In the genomic region with DNA sequence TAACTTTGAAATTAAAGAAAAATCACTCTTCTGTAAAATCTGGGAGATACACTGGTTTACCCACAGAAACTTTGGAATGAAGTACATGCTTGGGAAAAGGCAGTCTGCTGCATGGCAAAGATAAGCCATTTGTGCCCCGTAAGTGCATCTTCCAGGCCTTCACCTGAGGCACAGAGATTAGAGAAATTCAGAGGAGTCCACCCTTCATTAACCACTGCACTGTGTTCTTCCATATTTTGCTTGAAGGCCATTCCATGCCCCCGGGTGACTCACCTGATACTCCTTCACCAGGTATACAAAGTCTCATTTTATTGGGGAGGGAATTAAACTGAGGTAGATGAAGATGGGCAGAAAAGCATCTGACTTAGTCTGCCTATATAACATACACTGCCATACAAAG, we compare ENCODE assay signal across 19 cellular contexts. TPM values are rescaled to one million over a fixed set of nuclear protein-coding genes. Genes with fewer than 3 reads are reported as not detected.
DNase-seq lines count a peak whose midpoint lies in the region; ATAC-seq, FAIRE-seq and TF ChIP-seq lines count a peak whose summit lies in the region.
"Had no signal": no experiment of that assay in that cellular context is flagged by ENCODE, and none has a peak within 500 bp of the region (broad histone marks: within the 10 kb centered on the region; RNA-seq: fewer than 3 reads in every experiment).

No MANE protein-coding gene starts in this region.

- FAIRE-seq in astrocyte (lab: Jason Lieb, UNC) = no peak
- FAIRE-seq: HTR-8/SVneo had no signal

- peaks cover 42% of the 10 kb centered on the region for H3K36me3 ChIP-seq in GM23248 (ENCODE audit: low read depth)
- H3K36me3 ChIP-seq in astrocyte (ENCODE audit: insufficient read depth, low read length) = peaks cover 22% of the 10 kb centered on the region
- H3K36me3 ChIP-seq in mucosa of stomach (ENCODE audit: control insufficient read depth, insufficient read depth, low read length) = no peaks in the 10 kb centered on the region
- H3K36me3 ChIP-seq in stomach = peaks cover 0 to 3% (median 0%) of the 10 kb centered on the region in 4 donors
- H3K36me3 ChIP-seq in left lung = no peaks in the 10 kb centered on the region

- no peaks in the 10 kb centered on the region for H3K27me3 Mint-ChIP-seq in astrocyte (ENCODE audit: low read depth, unreplicated experiment)
- H3K27me3 Mint-ChIP-seq: stimulated activated naive CD8-positive, alpha-beta T cell treated with anti-CD3 and anti-CD28 coated beads, Interleukin-15, Interleukin-2, amounts not matched to agents 100 ng/mL and 50 ng/mL, for 24 hours had no signal

- no peaks in the 10 kb centered on the region for H3K27me3 ChIP-seq in GM23248 (replicated peaks; ENCODE audit: insufficient read depth)
- no peaks in the 10 kb centered on the region for H3K27me3 ChIP-seq in astrocyte (ENCODE audit: insufficient read depth, low read length)
- no peaks in the 10 kb centered on the region for H3K27me3 ChIP-seq in mucosa of stomach (ENCODE audit: control insufficient read depth, insufficient read depth, low read length)
- no peaks in the 10 kb centered on the region for H3K27me3 ChIP-seq in stomach
- H3K27me3 ChIP-seq in left lung = no peaks in the 10 kb centered on the region

- in situ Hi-C loops in GM23248 (cut with MboI) = no loop called here

- H3K4me1 ChIP-seq in GM23248 (ENCODE audit: insufficient read depth) (peaks cover 79% of the 10 kb centered on the region), astrocyte (ENCODE audit: insufficient read depth, low read length) (peaks cover 52% of the 10 kb centered on the region), mucosa of stomach (ENCODE audit: control insufficient read depth, insufficient read depth, low read length) (peaks cover 31% of the 10 kb centered on the region), stomach (peaks cover 24 to 92% (median 64%) of the 10 kb centered on the region in 4 donors), left lung (peaks cover 4 to 36% of the 10 kb centered on the region in 2 donors)

- no peak overlapping the region for H3K27ac ChIP-seq in GM23248
- H3K27ac ChIP-seq in astrocyte (ENCODE audit: low read depth, low read length) = no peak overlapping the region
- H3K27ac ChIP-seq in stomach = peak overlapping the region in 4 of 5 donors; percentile 89 to 96 (median 92)
- no peak overlapping the region for H3K27ac ChIP-seq in left lung
- H3K27ac ChIP-seq: SK-N-MC had no signal

- intact Hi-C loops in stomach (cut with DNase I; ENCODE audit: low total_unique reads) = no loop called here
- intact Hi-C loops in left lung (cut with DNase I) = no loop called here

- H3F3A ChIP-seq in GM23248 (ENCODE audit: insufficient read depth) = peaks cover 90% of the 10 kb centered on the region

- ATAC-seq in GM19455 (IDR thresholded peaks at IDR 0.05; ENCODE audit: unreplicated experiment) (no peak), left lung (no peak), HG03175 (IDR thresholded peaks at IDR 0.05; ENCODE audit: unreplicated experiment) (no peak)
- ATAC-seq: HCT116, left lobe of liver had no signal

- H2AFZ ChIP-seq in GM23248 (no peak overlapping the region), astrocyte (ENCODE audit: low read depth, low read length) (no peak overlapping the region)

- H4K20me1 ChIP-seq in GM23248 (ENCODE audit: insufficient read depth) (0 out of 2 replicates have a peak, but pooled peaks cover 3% of the 10 kb centered on the region), astrocyte (ENCODE audit: insufficient read depth, low read length) (peaks cover 67% of the 10 kb centered on the region)

- H3K79me2 ChIP-seq in GM23248 (ENCODE audit: insufficient read depth) (peaks cover 100% of the 10 kb centered on the region), astrocyte (ENCODE audit: insufficient read depth, low read length) (peaks cover 99% of the 10 kb centered on the region)

- H3K9ac ChIP-seq in GM23248 (no peak overlapping the region), astrocyte (ENCODE audit: low read length) (no peak overlapping the region), mucosa of stomach (ENCODE audit: low read length) (peak overlapping the region; percentile 53)

- H3K4me3 ChIP-seq in GM23248 (no peak overlapping the region), astrocyte (ENCODE audit: insufficient read depth, low read depth, low read length) (no peak overlapping the region), mucosa of stomach (ENCODE audit: low read length) (no peak overlapping the region), stomach (peak overlapping the region in 2 of 4 donors; percentile 55), left lung (no peak overlapping the region)
- H3K4me3 ChIP-seq: SK-N-MC had no signal

- no peak for TF ChIP-seq EP300 in stomach (IDR thresholded peaks at IDR 0.05)

- H3K9me3 ChIP-seq in GM23248 (ENCODE audit: low read depth) = no peaks in the 10 kb centered on the region
- H3K9me3 ChIP-seq in astrocyte (ENCODE audit: insufficient read depth, low read depth, low read length) = no peaks in the 10 kb centered on the region
- H3K9me3 ChIP-seq in mucosa of stomach (ENCODE audit: control insufficient read depth, low read length) = no peaks in the 10 kb centered on the region
- no peaks in the 10 kb centered on the region for H3K9me3 ChIP-seq in stomach
- no peaks in the 10 kb centered on the region for H3K9me3 ChIP-seq in left lung

- peak overlapping the region; percentile 97 for H3K4me2 ChIP-seq in GM23248 (ENCODE audit: unreplicated experiment)
- peak overlapping the region; percentile 83 for H3K4me2 ChIP-seq in astrocyte (ENCODE audit: low read length)

- peaks cover 62% of the 10 kb centered on the region for H3K4me1 Mint-ChIP-seq in astrocyte (ENCODE audit: low read depth, unreplicated experiment)

- H3K9me3 Mint-ChIP-seq in astrocyte (ENCODE audit: unreplicated experiment) = no peaks in the 10 kb centered on the region
- H3K9me3 Mint-ChIP-seq: stimulated activated naive CD8-positive, alpha-beta T cell treated with anti-CD3 and anti-CD28 coated beads, Interleukin-15, Interleukin-2, amounts not matched to agents 100 ng/mL and 50 ng/mL, for 24 hours had no signal

- no peaks in the 10 kb centered on the region for H3K9me2 ChIP-seq in GM23248 (ENCODE audit: insufficient read depth)

- no peak for DNase-seq in GM23248
- DNase-seq in astrocyte (ENCODE audit: low read depth) = no peak
- DNase-seq in stomach = no peak
- DNase-seq in NCI-H510A treated with DMSO at 0.1 percent for 48 hours (lab: John Stamatoyannopoulos, UW) = no peak
- DNase-seq in left lung = no peak
- DNase-seq: activated gamma-delta T cell, erythroblast, glutamatergic neuron, NCI-H1092, occipital lobe, RPMI8226 had no signal

- TF ChIP-seq CTCF in astrocyte (IDR thresholded peaks at IDR 0.05; ENCODE audit: insufficient read depth, low read depth, low read length) (no peak), stomach (IDR thresholded peaks at IDR 0.05) (no peak), left lung (IDR thresholded peaks at IDR 0.05) (no peak)

- peaks cover 29% of the 10 kb centered on the region for H3K36me3 Mint-ChIP-seq in astrocyte (ENCODE audit: low read depth, unreplicated experiment)

- H3K27ac Mint-ChIP-seq in astrocyte (ENCODE audit: unreplicated experiment) = peak overlapping the region; percentile 62
- H3K27ac Mint-ChIP-seq: stimulated activated naive CD8-positive, alpha-beta T cell treated with anti-CD3 and anti-CD28 coated beads, Interleukin-15, Interleukin-2, amounts not matched to agents 100 ng/mL and 50 ng/mL, for 24 hours had no signal

- TF ChIP-seq POLR2A in stomach (IDR thresholded peaks at IDR 0.05) = no peak

- peak overlapping the region; percentile 98 for H3K4me3 Mint-ChIP-seq in astrocyte (ENCODE audit: unreplicated experiment)
- H3K4me3 Mint-ChIP-seq: stimulated activated naive CD8-positive, alpha-beta T cell treated with anti-CD3 and anti-CD28 coated beads, Interleukin-15, Interleukin-2, amounts not matched to agents 100 ng/mL and 50 ng/mL, for 24 hours had no signal

- 68 to 73% methylated on average over 2 of the region's 2 CpGs for WGBS in GM23248 (ENCODE audit: low coverage in 1 of 2, low lambda C conversion rate in 2 of 2, missing lambda C conversion rate in 2 of 2), 2 experiments
- 76 to 92% (median 90%) methylated on average over 2 of the region's 2 CpGs for WGBS in stomach, 5 donors

RNA-seq across cellular contexts. Expression of gene CMSS1, which starts 53.0 kb away (rescaled TPM):
- 9.0 and 17.2 TPM in 2 replicates for total RNA-seq in GM23248 (2014; rRNA removed; shearing (Covaris generic))
- 26.6 and 26.7 TPM in 2 replicates for polyA plus RNA-seq in GM23248 (2016; fragmentation: Nextera tagmentation; extraction: Ambion mirVana)
- total RNA-seq in astrocyte = 11.0 and 12.5 TPM in 2 replicates
- total RNA-seq in stomach = 10 to 100 TPM in 3 of 5 donors, 1 to 10 TPM in 2; 2.7 to 33.3 (median 23.1) TPM
- 10 to 100 TPM; 14.7 to 25.3 (median 21.1) TPM for polyA plus RNA-seq in stomach
- total RNA-seq in left lung = 10 to 100 TPM; 13.4 to 32.7 TPM

Comparison
In these comparisons a context has a peak if more than half of its experiments do, and no peak if none do; other contexts are left out.
1. H3K27ac ChIP-seq: peak in stomach (4 of 5); none in GM23248 (single experiment), astrocyte (single experiment) and left lung (0 of 2).